ENCODE assay signal across 1 cellular context in genomic region chr2:190609397-190609796, GRCh38.
TF ChIP-seq lines count a peak whose summit lies in the region.

No MANE protein-coding gene starts in this region.

TF ChIP-seq in HepG2, 621 proteins besides CTCF, POLR2A, EP300 and RAD21:
- TF ChIP-seq ZNF260 (CRISPR knock-in tag; IDR thresholded peaks at IDR 0.05; ENCODE audit: borderline replicate concordance, low read depth) = 0 out of 2 replicates have a peak, but pooled peaks have one; percentile 80
- 0 out of 2 replicates have a peak, but pooled peaks have one; percentile 20 for TF ChIP-seq ZFY (CRISPR knock-in tag; IDR thresholded peaks at IDR 0.05)
- peak; percentile 76 for TF ChIP-seq TEAD3 (CRISPR knock-in tag; optimal IDR thresholded peaks at IDR 0.05; ENCODE audit: borderline replicate concordance)
- 0 out of 2 replicates have a peak, but pooled peaks have one; percentile 35 for TF ChIP-seq ZBTB7B (CRISPR knock-in tag; IDR thresholded peaks at IDR 0.05)
- TF ChIP-seq ZFX (CRISPR knock-in tag; IDR thresholded peaks at IDR 0.05; ENCODE audit: low read depth) = peak; percentile 50; the same call in 1 of the 2 replicates
